In genomic region chrX:70806081-70806480, GRCh38 we compare ENCODE assay signal across 6 cellular contexts.
"Had no signal": no experiment of that assay in that cellular context is flagged by ENCODE, and none has a peak within 500 bp of the region (broad histone marks: within the 10 kb centered on the region; RNA-seq: fewer than 3 reads in every experiment).

No MANE protein-coding gene starts in this region.

- H3K4me3 Mint-ChIP-seq: IgD-negative memory B cell had no signal

- H3K36me3 Mint-ChIP-seq: IgD-negative memory B cell had no signal

- DNase-seq: IMR-90, KBM-7 had no signal

- H3K27ac ChIP-seq: HL-60 had no signal

- H3K4me3 ChIP-seq: K562 had no signal

- H3K27ac Mint-ChIP-seq: IgD-negative memory B cell had no signal

- ATAC-seq: HepG2, K562 had no signal

- H3K4me1 Mint-ChIP-seq: IgD-negative memory B cell had no signal
